9 cellular contexts compared by ENCODE assay signal in the genomic region with DNA sequence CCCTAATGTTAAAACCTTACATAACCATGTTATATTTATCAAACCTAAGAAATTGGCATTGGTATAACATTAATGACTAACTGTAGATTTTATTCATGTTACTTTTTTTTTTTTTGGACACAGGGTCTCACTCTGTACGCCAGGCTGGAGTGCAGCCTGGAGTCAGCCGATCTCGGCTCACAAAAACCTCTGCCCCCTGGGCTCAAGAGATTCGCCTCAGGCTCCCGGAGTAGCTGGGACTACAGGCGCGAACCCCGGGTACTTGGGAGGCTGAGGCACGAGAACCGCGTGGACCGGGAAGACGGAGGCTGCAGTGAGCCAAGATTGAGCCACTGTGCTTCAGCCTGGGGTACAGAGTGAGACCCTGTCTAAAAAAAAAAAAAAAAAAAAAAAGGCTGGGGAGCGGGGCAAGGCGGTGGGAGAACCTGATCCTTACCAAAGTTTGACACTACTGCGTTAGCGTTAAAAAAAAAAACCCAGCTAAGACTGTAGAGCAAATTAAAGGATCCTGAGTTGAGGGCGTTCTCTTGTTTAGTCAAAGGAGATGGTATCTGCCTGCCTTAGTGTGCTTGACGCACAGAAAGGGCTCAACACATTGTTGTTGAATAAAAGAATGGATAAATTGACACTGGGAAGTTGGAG. TPM values are rescaled to one million over a fixed set of nuclear protein-coding genes. Genes with fewer than 3 reads are reported as not detected.
DNase-seq lines count a peak whose midpoint lies in the region; ATAC-seq, FAIRE-seq and TF ChIP-seq lines count a peak whose summit lies in the region.
"Not testable (repeated sequence)": the region's sequence is repeated elsewhere in the genome, so short reads cannot be mapped to it uniquely, and the experiment has no call there.
"Had no signal": no experiment of that assay in that cellular context is flagged by ENCODE, and none has a peak within 500 bp of the region (broad histone marks: within the 10 kb centered on the region; RNA-seq: fewer than 3 reads in every experiment).

No MANE protein-coding gene starts in this region.

- not testable (repeated sequence) for FAIRE-seq in pancreas (lab: Jason Lieb, UNC)

- POLR2A ChIA-PET in SK-N-SH (lab: Yijun Ruan, JAX), result not testable (repeated sequence)

- not testable (repeated sequence) for H3K36me3 Mint-ChIP-seq in activated naive CD4-positive, alpha-beta T cell treated with anti-CD3 and anti-CD28 coated beads, Interleukin-2, amount 50 U/mL, for 72 hours; endothelial cell (ENCODE audit: low read depth, unreplicated experiment)

- H3F3A ChIP-seq in SK-N-SH (replicated peaks; ENCODE audit: insufficient read depth), result not testable (repeated sequence)

- H3K27me3 Mint-ChIP-seq in endothelial cell (ENCODE audit: unreplicated experiment), result peaks cover 23% of the 10 kb centered on the region

- H3K9me3 Mint-ChIP-seq in activated naive CD4-positive, alpha-beta T cell treated with anti-CD3 and anti-CD28 coated beads, Interleukin-2, amount 50 U/mL, for 72 hours; endothelial cell (ENCODE audit: unreplicated experiment): not testable (repeated sequence)

- H3K4me1 ChIP-seq in SK-N-SH (ENCODE audit: control insufficient read depth in 1 of 2, insufficient read depth in 2 of 2, low read depth in 1 of 2, low read length in 1 of 2); pancreas; uterus: not testable (repeated sequence)

- not testable (repeated sequence) for H3K27me3 ChIP-seq in GM06990 (replicated peaks; ENCODE audit: control insufficient read depth, insufficient read depth, low read length); MG63; SK-N-SH (ENCODE audit: insufficient read depth); layer of hippocampus (ENCODE audit: control insufficient read depth, insufficient read depth, low read length); pancreas; uterus

- H3K4me3 ChIP-seq in GM06990 (replicated peaks; ENCODE audit: low read depth, low read length) (peak overlapping the region; percentile 35), MG63 (peak overlapping the region; percentile 70), SK-N-SH (ENCODE audit: low read depth in 2 of 2, low read length in 1 of 2) (peak overlapping the region; percentile 66 to 75), uterus (peak overlapping the region in 1 of 2 donors; percentile 69)
- H3K4me3 ChIP-seq in pancreas, result not testable (repeated sequence)

- CTCF ChIA-PET in SK-N-SH (lab: Yijun Ruan, JAX), result not testable (repeated sequence)

- not testable (repeated sequence) for H3K79me2 ChIP-seq in SK-N-SH (ENCODE audit: insufficient read depth)

- H3K9me3 ChIP-seq in MG63, SK-N-SH, pancreas, uterus: not testable (repeated sequence)

- DNase-seq in GM06990 (ENCODE audit: extremely low read depth, insufficient read length); SK-N-SH; activated naive CD4-positive, alpha-beta T cell treated with anti-CD3 and anti-CD28 coated beads, Interleukin-2, amount 50 U/mL, for 72 hours (ENCODE audit: low spot score in 2 of 2); endothelial cell (ENCODE audit: low spot score); pancreas; uterus: not testable (repeated sequence)
- peak; percentile 45 for DNase-seq in MG63

- TF ChIP-seq RAD21 in SK-N-SH (IDR thresholded peaks at IDR 0.05; ENCODE audit: low read length), result not testable (repeated sequence)

- not testable (repeated sequence) for H4K20me1 ChIP-seq in SK-N-SH (ENCODE audit: insufficient read depth)

- H2AFZ ChIP-seq in SK-N-SH (ENCODE audit: low read depth), result not testable (repeated sequence)

- 6% methylated on average over 19 of the region's 19 CpGs for WGBS in SK-N-SH (ENCODE audit: low lambda C conversion rate)
- WGBS in pancreas, 2 donors, result 23 to 42% methylated on average over 19 of the region's 19 CpGs

- not testable (repeated sequence) for TF ChIP-seq POLR2A in uterus (IDR thresholded peaks at IDR 0.05)

- H3K9ac ChIP-seq in SK-N-SH, result not testable (repeated sequence)

- peak overlapping the region; percentile 100 for H3K27ac Mint-ChIP-seq in activated naive CD4-positive, alpha-beta T cell treated with anti-CD3 and anti-CD28 coated beads, Interleukin-2, amount 50 U/mL, for 72 hours
- H3K27ac Mint-ChIP-seq in endothelial cell (ENCODE audit: unreplicated experiment), result not testable (repeated sequence)

- H3K9me2 ChIP-seq in SK-N-SH, result not testable (repeated sequence)

- intact Hi-C loops in pancreas (cut with DNase I); uterus (cut with DNase I; ENCODE audit: low total_unique reads): not testable (repeated sequence)

- H3K36me3 ChIP-seq in GM06990 (ENCODE audit: control insufficient read depth, insufficient read depth, low read length); MG63; SK-N-SH (replicated peaks in 1 of 2; ENCODE audit: control insufficient read depth in 1 of 2, insufficient read depth in 2 of 2, low read length in 1 of 2); pancreas; uterus: not testable (repeated sequence)

- peaks cover 14% of the 10 kb centered on the region for H3K4me1 Mint-ChIP-seq in endothelial cell (ENCODE audit: unreplicated experiment)

- not testable (repeated sequence) for TF ChIP-seq CTCF in GM06990 (IDR thresholded peaks at IDR 0.05; ENCODE audit: insufficient read depth, low read length, poor library complexity, severe bottlenecking); SK-N-SH (IDR thresholded peaks at IDR 0.05); endothelial cell (IDR thresholded peaks at IDR 0.05; ENCODE audit: unreplicated experiment); pancreas (IDR thresholded peaks at IDR 0.05); uterus (IDR thresholded peaks at IDR 0.05)

- H3K4me3 Mint-ChIP-seq in endothelial cell (ENCODE audit: unreplicated experiment), result peak overlapping the region; percentile 92

- peak overlapping the region; percentile 78 for H3K4me2 ChIP-seq in SK-N-SH

- ATAC-seq in activated naive CD4-positive, alpha-beta T cell treated with anti-CD3 and anti-CD28 coated beads, Interleukin-2, amount 50 U/mL, for 72 hours, result not testable (repeated sequence)
- ATAC-seq in pancreas, result peak in 3 of 4 donors; percentile 1 to 3 (median 1)

- TF ChIP-seq EP300 in SK-N-SH (IDR thresholded peaks at IDR 0.05; ENCODE audit: borderline replicate concordance in 1 of 2, low read depth in 1 of 2, low read length in 1 of 2), result not testable (repeated sequence)

- H3K27ac ChIP-seq in SK-N-SH (ENCODE audit: low read depth in 2 of 2, low read length in 1 of 2), result not testable (repeated sequence)
- H3K27ac ChIP-seq in layer of hippocampus (ENCODE audit: low read depth, low read length) (peak overlapping the region; percentile 91), pancreas (peak overlapping the region in 1 of 4 donors; percentile 88), uterus (peak overlapping the region; percentile 91 to 97)

RNA-seq across cellular contexts. Expression of a gene that starts 5.2 kb away (rescaled TPM):
- total RNA-seq in MG63 (2014; rRNA removed; shearing (Covaris generic); ENCODE audit: low replicate concordance), result 1.1 and 1.9 TPM in 2 replicates
- polyA plus RNA-seq in SK-N-SH (2012; rRNA removed) (0.07 and 0.10 TPM in 2 replicates), pancreas (1 to 10 TPM; 1.6 to 3.4 TPM)
- 0.05 and 0.12 TPM in 2 replicates for polyA plus RNA-seq in SK-N-SH (2012; cell fraction: cytosol; rRNA removed)
- 0.13 and 0.46 TPM in 2 replicates for polyA plus RNA-seq in SK-N-SH (2012; cell fraction: nucleus; rRNA removed)
- total RNA-seq in activated naive CD4-positive, alpha-beta T cell treated with anti-CD3 and anti-CD28 coated beads, Interleukin-2, amount 50 U/mL, for 72 hours, result under 1 TPM; 0.31 to 0.61 TPM
- total RNA-seq in endothelial cell (ENCODE audit: unreplicated experiment) (not detected), pancreas (1 to 10 TPM in 3 of 6 donors, under 1 TPM in 3; 0.19 to 2.2 (median 0.91) TPM), uterus (1 to 10 TPM in 1 of 4 donors, under 1 TPM in 2, not detected in 1; 0.55 to 1.2 (median 0.77) TPM)

RNA-seq across cellular contexts. Expression of a gene that starts 20.0 kb away (rescaled TPM):
- total RNA-seq in MG63 (2014; rRNA removed; shearing (Covaris generic); ENCODE audit: low replicate concordance), result not detected in 2 replicates
- polyA plus RNA-seq in SK-N-SH (2012; rRNA removed) (not detected in 2 replicates), pancreas (1 to 10 TPM; 2.3 to 2.4 TPM)
- polyA plus RNA-seq in SK-N-SH (2012; cell fraction: cytosol; rRNA removed), result not detected in 2 replicates
- not detected in 2 replicates for polyA plus RNA-seq in SK-N-SH (2012; cell fraction: nucleus; rRNA removed)
- total RNA-seq in activated naive CD4-positive, alpha-beta T cell treated with anti-CD3 and anti-CD28 coated beads, Interleukin-2, amount 50 U/mL, for 72 hours, result under 1 TPM; 0.16 to 0.59 TPM
- total RNA-seq in endothelial cell (ENCODE audit: unreplicated experiment) (4.0 TPM), pancreas (10 to 100 TPM in 2 of 6 donors, 1 to 10 TPM in 4; 2.0 to 23.1 (median 6.1) TPM), uterus (10 to 100 TPM in 2 of 4 donors, 1 to 10 TPM in 2; 2.2 to 16.2 (median 6.7) TPM)
- total RNA-seq: renal cortical epithelial cell had no signal

RNA-seq across cellular contexts. Expression of a gene that starts 24.3 kb away (rescaled TPM):
- total RNA-seq in MG63 (2014; rRNA removed; shearing (Covaris generic); ENCODE audit: low replicate concordance), result 2.3 TPM in 1 of 2 replicates, not detected in the other
- polyA plus RNA-seq in SK-N-SH (2012; rRNA removed) (0.89 and 1.1 TPM in 2 replicates), pancreas (1 to 10 TPM; 2.1 to 3.1 TPM)
- polyA plus RNA-seq in SK-N-SH (2012; cell fraction: cytosol; rRNA removed), result 1.5 and 2.2 TPM in 2 replicates
- polyA plus RNA-seq in SK-N-SH (2012; cell fraction: nucleus; rRNA removed), result 0.27 and 0.62 TPM in 2 replicates
- under 1 TPM in 1 of 2 donors, not detected in 1; 0.49 TPM for total RNA-seq in activated naive CD4-positive, alpha-beta T cell treated with anti-CD3 and anti-CD28 coated beads, Interleukin-2, amount 50 U/mL, for 72 hours
- total RNA-seq in endothelial cell (ENCODE audit: unreplicated experiment) (0.41 TPM), pancreas (10 to 100 TPM in 3 of 6 donors, 1 to 10 TPM in 3; 2.0 to 32.7 (median 7.6) TPM), uterus (10 to 100 TPM; 11.5 to 57.6 (median 20.2) TPM)
